ENCODE assay signal across 21 cellular contexts in the genomic region with DNA sequence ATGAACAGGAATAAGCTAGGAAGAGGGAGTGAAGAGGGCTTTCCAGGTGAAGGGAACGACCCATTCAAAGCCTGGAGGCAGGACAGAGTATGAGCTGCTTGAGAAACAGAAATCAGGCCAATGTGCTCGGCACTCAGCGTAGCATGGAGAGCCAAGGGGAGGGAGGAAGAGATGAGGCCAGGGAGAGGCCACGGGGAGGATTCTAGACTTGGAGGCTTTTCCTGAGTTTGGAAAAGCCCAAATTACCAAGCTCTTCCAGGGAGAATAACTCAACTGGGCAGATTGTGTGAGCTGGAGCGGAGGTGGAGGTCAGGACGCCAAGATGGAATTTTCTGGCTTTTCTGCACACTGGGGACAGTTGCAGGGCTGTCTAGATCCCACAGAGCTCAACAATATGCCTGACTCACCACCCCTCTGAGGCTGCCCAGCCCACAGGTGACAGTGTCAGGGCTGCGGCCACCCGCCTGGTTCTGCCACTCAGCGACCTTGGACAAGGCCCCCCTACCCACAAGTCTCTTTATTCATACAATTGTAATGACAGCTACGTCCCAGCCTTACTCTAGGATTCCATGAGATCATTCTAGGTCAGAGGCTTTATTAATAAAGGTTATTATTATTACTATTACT. TPM values are rescaled to one million over a fixed set of nuclear protein-coding genes. Genes with fewer than 3 reads are reported as not detected.
DNase-seq lines count a peak whose midpoint lies in the region; ATAC-seq and TF ChIP-seq lines count a peak whose summit lies in the region.
"Had no signal": no experiment of that assay in that cellular context is flagged by ENCODE, and none has a peak within 500 bp of the region (broad histone marks: within the 10 kb centered on the region; RNA-seq: fewer than 3 reads in every experiment).

No MANE protein-coding gene starts in this region.

- peaks cover 4% of the 10 kb centered on the region for H3K36me3 Mint-ChIP-seq in type B pancreatic cell
- H3K36me3 Mint-ChIP-seq in CD4-positive, alpha-beta memory T cell: no peaks in the 10 kb centered on the region
- H3K36me3 Mint-ChIP-seq: CD8-positive, alpha-beta T cell had no signal

- H3K4me1 ChIP-seq in right atrium auricular region (peaks cover 0 to 4% of the 10 kb centered on the region in 2 donors), heart right ventricle (peaks cover 0 to 32% (median 0%) of the 10 kb centered on the region in 9 donors)
- no peaks in the 10 kb centered on the region for H3K4me1 ChIP-seq in CD4-positive, alpha-beta memory T cell (ENCODE audit: insufficient read depth, low read length)
- H3K4me1 ChIP-seq: HAP-1 had no signal

- no peaks in the 10 kb centered on the region for H3K27me3 ChIP-seq in right atrium auricular region
- H3K27me3 ChIP-seq in heart right ventricle: peaks cover 0 to 26% (median 16%) of the 10 kb centered on the region in 7 donors
- peaks cover 3% of the 10 kb centered on the region for H3K27me3 ChIP-seq in CD4-positive, alpha-beta memory T cell (ENCODE audit: insufficient read depth, low read length)

- ATAC-seq in Right ventricle myocardium superior (ENCODE audit: poor library complexity) (peak; percentile 79), heart right ventricle (peak; percentile 66 to 91 (median 78))
- ATAC-seq: CD8-positive, alpha-beta T cell; GM12878 had no signal

- intact Hi-C loops in Right ventricle myocardium superior (cut with DNase I) (no loop called here), heart right ventricle (cut with DNase I) (no loop called here)
- intact Hi-C loops in CD4-positive, alpha-beta memory T cell (cut with micrococcal nuclease): no loop called here

- H3K36me3 ChIP-seq in right atrium auricular region (no peaks in the 10 kb centered on the region), heart right ventricle (no peaks in the 10 kb centered on the region)
- H3K36me3 ChIP-seq in CD4-positive, alpha-beta memory T cell (ENCODE audit: insufficient read depth, low read length): no peaks in the 10 kb centered on the region
- H3K36me3 ChIP-seq: BLaER1 treated with 17β-estradiol and CSF1 and Interleukin-3, amounts not matched to agents 10 nM and 100 nM; HAP-1 had no signal

- POLR2A ChIA-PET in CD4-positive, alpha-beta memory T cell (lab: Charles Lee; ENCODE audit: partially characterized antibody): no interaction called here

- DNase-seq in Right ventricle myocardium superior: no peak
- no peak for DNase-seq in right atrium auricular region (ENCODE audit: low spot score)
- DNase-seq in heart right ventricle: no peak
- peak; percentile 20 for DNase-seq in myocyte (ENCODE audit: low read depth)
- no peak for DNase-seq in type B pancreatic cell (ENCODE audit: extremely low spot score, unreplicated experiment)
- DNase-seq in activated CD4-positive, alpha-beta T cell treated with anti-CD3 and anti-CD28 coated beads for 1 hour: no peak
- no peak for DNase-seq in CD4-positive, alpha-beta memory T cell
- DNase-seq in NCI-H1048 (lab: John Stamatoyannopoulos, UW): no peak
- DNase-seq: 8988T; CD8-positive, alpha-beta T cell; DND-41; KG1; MV-4-11; NCI-H187; NCI-H2107; NCI-H748 treated with DMSO at 0.1 percent for 48 hours; PC-9; RPMI8226 had no signal

- H3K27me3 Mint-ChIP-seq in type B pancreatic cell: peaks cover 24% of the 10 kb centered on the region
- peaks cover 39 to 40% of the 10 kb centered on the region in 2 donors for H3K27me3 Mint-ChIP-seq in CD4-positive, alpha-beta memory T cell

- CTCF ChIA-PET in CD4-positive, alpha-beta memory T cell (lab: Charles Lee; ENCODE audit: partially characterized antibody): no interaction called here

- H3K4me3 Mint-ChIP-seq in type B pancreatic cell: peak overlapping the region; percentile 1
- H3K4me3 Mint-ChIP-seq in CD4-positive, alpha-beta memory T cell: no peak overlapping the region
- H3K4me3 Mint-ChIP-seq: CD8-positive, alpha-beta T cell had no signal

- H3K27ac ChIP-seq in right atrium auricular region (no peak overlapping the region), heart right ventricle (peak overlapping the region in 5 of 10 donors; percentile 30 to 69 (median 58))
- H3K27ac ChIP-seq in CD4-positive, alpha-beta memory T cell (ENCODE audit: low read depth, low read length): no peak overlapping the region
- H3K27ac ChIP-seq: BLaER1 treated with 17β-estradiol and CSF1 and Interleukin-3, amounts not matched to agents 10 nM and 100 nM; PC-9 had no signal

- H3K4me3 ChIP-seq in right atrium auricular region (no peak overlapping the region), heart right ventricle (no peak overlapping the region)
- H3K4me3 ChIP-seq in CD4-positive, alpha-beta memory T cell (ENCODE audit: low read length in 2 of 2): no peak overlapping the region
- H3K4me3 ChIP-seq: BLaER1 treated with 17β-estradiol and CSF1 and Interleukin-3, amounts not matched to agents 10 nM and 100 nM; GM12878; HAP-1; PC-9 had no signal

- no peaks in the 10 kb centered on the region for H3K9me3 Mint-ChIP-seq in type B pancreatic cell
- no peaks in the 10 kb centered on the region for H3K9me3 Mint-ChIP-seq in CD4-positive, alpha-beta memory T cell
- H3K9me3 Mint-ChIP-seq: CD8-positive, alpha-beta T cell had no signal

- TF ChIP-seq CTCF in right atrium auricular region (IDR thresholded peaks at IDR 0.05): no peak
- no peak for TF ChIP-seq CTCF in heart right ventricle (IDR thresholded peaks at IDR 0.05)
- TF ChIP-seq CTCF in type B pancreatic cell (conservative IDR thresholded peaks at IDR 0.05): no peak

- H3K9me3 ChIP-seq in right atrium auricular region (no peaks in the 10 kb centered on the region), heart right ventricle (no peaks in the 10 kb centered on the region)
- no peaks in the 10 kb centered on the region for H3K9me3 ChIP-seq in CD4-positive, alpha-beta memory T cell (ENCODE audit: control insufficient read depth in 1 of 2, low read length in 2 of 2)
- H3K9me3 ChIP-seq: BLaER1 treated with 17β-estradiol and CSF1 and Interleukin-3, amounts not matched to agents 10 nM and 100 nM had no signal

- H3K27ac Mint-ChIP-seq in type B pancreatic cell: no peak overlapping the region
- H3K27ac Mint-ChIP-seq in CD4-positive, alpha-beta memory T cell: no peak overlapping the region
- H3K27ac Mint-ChIP-seq: CD8-positive, alpha-beta T cell had no signal

- WGBS in heart right ventricle, 2 donors: 66 to 71% methylated on average over 10 of the region's 10 CpGs

- peaks cover 23% of the 10 kb centered on the region for H3K4me1 Mint-ChIP-seq in type B pancreatic cell (ENCODE audit: unreplicated experiment)
- H3K4me1 Mint-ChIP-seq in CD4-positive, alpha-beta memory T cell: peaks cover 0 to 1% (median 0%) of the 10 kb centered on the region in 4 donors

RNA-seq across cellular contexts. Expression of a gene that starts 9.6 kb away (rescaled TPM):
- total RNA-seq in Right ventricle myocardium superior (0.70 TPM), right atrium auricular region (1 to 10 TPM in 1 of 2 donors, under 1 TPM in 1; 0.74 to 1.3 TPM), heart right ventricle (under 1 TPM; 0.26 to 0.97 (median 0.47) TPM), myocyte (not detected in 2 replicates), type B pancreatic cell (ENCODE audit: low replicate concordance) (13.6 and 33.6 TPM in 2 replicates)
- under 1 TPM; 0.25 to 0.29 TPM for polyA plus RNA-seq in heart right ventricle
- not detected for polyA plus RNA-seq in myocyte (2012)
- not detected for total RNA-seq in CD4-positive, alpha-beta memory T cell
- not detected for polyA plus RNA-seq in CD4-positive, alpha-beta memory T cell
- total RNA-seq: CD8-positive, alpha-beta T cell; GM12878; PC-9 had no signal
- polyA plus RNA-seq: GM12878 had no signal
